In genomic region chr10:58513189-58514101, GRCh38 we compare ENCODE assay signal across 8 cellular contexts. TPM values are rescaled to one million over a fixed set of nuclear protein-coding genes. Genes with fewer than 3 reads are reported as not detected.
DNase-seq lines count a peak whose midpoint lies in the region; ATAC-seq and TF ChIP-seq lines count a peak whose summit lies in the region.

No MANE protein-coding gene starts in this region.

- in situ Hi-C loops in GM23248 (cut with MboI) = loop anchor here (25.0 kb wide), 1 partner anchor 674 kb away; the partner anchor contains the start of gene PHYHIPL

- no peak for ATAC-seq in HG03457 (IDR thresholded peaks at IDR 0.05; ENCODE audit: unreplicated experiment)

- H2AFZ ChIP-seq in GM23248 = peak overlapping the region; percentile 53

- H3F3A ChIP-seq in GM23248 (ENCODE audit: insufficient read depth) = peaks cover 42% of the 10 kb centered on the region

- H3K9me3 ChIP-seq in GM23248 (ENCODE audit: low read depth) (no peaks in the 10 kb centered on the region), endocrine pancreas (ENCODE audit: control insufficient read depth, low read length) (no peaks in the 10 kb centered on the region)

- peak overlapping the region; percentile 81 for H3K27ac ChIP-seq in GM23248

- TF ChIP-seq POLR2A in lower leg skin (IDR thresholded peaks at IDR 0.05) = no peak

- no peaks in the 10 kb centered on the region for H3K9me2 ChIP-seq in GM23248 (ENCODE audit: insufficient read depth)

- H3K27me3 ChIP-seq in GM23248 (replicated peaks; ENCODE audit: insufficient read depth) (no peaks in the 10 kb centered on the region), endocrine pancreas (ENCODE audit: control insufficient read depth, insufficient read depth, low read length) (no peaks in the 10 kb centered on the region)

- H3K9ac ChIP-seq in GM23248 (peak overlapping the region; percentile 85), endocrine pancreas (ENCODE audit: control insufficient read depth, insufficient read depth, low read length) (peak overlapping the region; percentile 60)

- H3K4me3 ChIP-seq in AG10803 (ENCODE audit: low read length) (peak overlapping the region; percentile 80), GM23248 (peak overlapping the region; percentile 84), endocrine pancreas (ENCODE audit: control insufficient read depth, insufficient read depth, low read length) (peak overlapping the region; percentile 81), lower leg skin (ENCODE audit: low read depth, poor library complexity, severe bottlenecking) (peak overlapping the region; percentile 37)

- TF ChIP-seq CTCF in AG10803 (conservative IDR thresholded peaks at IDR 0.05; ENCODE audit: low read length) (0 out of 2 replicates have a peak, but pooled peaks have one; percentile 5), lower leg skin (IDR thresholded peaks at IDR 0.05) (no peak)

- no peaks in the 10 kb centered on the region for H4K20me1 ChIP-seq in GM23248 (ENCODE audit: insufficient read depth)

- H3K4me2 ChIP-seq in GM23248 (ENCODE audit: unreplicated experiment) = peak overlapping the region; percentile 81

- H3K79me2 ChIP-seq in GM23248 (ENCODE audit: insufficient read depth) = peaks cover 54% of the 10 kb centered on the region

- WGBS in GM23248 (ENCODE audit: low coverage in 1 of 2, low lambda C conversion rate in 2 of 2, missing lambda C conversion rate in 2 of 2), 2 experiments = 0 to 1% methylated on average over 39 to 40 of the region's 53 CpGs
- 0 to 1% methylated on average over 35 to 40 of the region's 53 CpGs for WGBS in lower leg skin, 2 donors

- H3K4me1 ChIP-seq in GM23248 (ENCODE audit: insufficient read depth) (peaks cover 51% of the 10 kb centered on the region), endocrine pancreas (ENCODE audit: control insufficient read depth, insufficient read depth, low read length) (peaks cover 5% of the 10 kb centered on the region)

- DNase-seq in AG10803 (ENCODE audit: low read depth) (peak; percentile 90), GM23248 (peak; percentile 70), SK-N-DZ (ENCODE audit: low spot score) (peak; percentile 48), lower leg skin (ENCODE audit: low spot score in 2 of 2) (peak; percentile 78 to 95), stromal cell of bone marrow (ENCODE audit: low read depth) (peak; percentile 64), cerebellum (ENCODE audit: low spot score) (no peak)

- H3K36me3 ChIP-seq in GM23248 (ENCODE audit: low read depth) (no peaks in the 10 kb centered on the region), endocrine pancreas (ENCODE audit: control insufficient read depth, insufficient read depth, low read length) (no peaks in the 10 kb centered on the region)

- intact Hi-C loops in lower leg skin (cut with DNase I; ENCODE audit: low total_unique reads) = no loop called here

RNA-seq across cellular contexts. Expression of gene BICC1, which starts 0.8 kb away (rescaled TPM):
- 80.5 and 86.8 TPM in 2 replicates for total RNA-seq in GM23248 (2014; rRNA removed; shearing (Covaris generic))
- 95.8 and 97.0 TPM in 2 replicates for polyA plus RNA-seq in GM23248 (2016; fragmentation: Nextera tagmentation; extraction: Ambion mirVana)
- polyA plus RNA-seq in SK-N-DZ (2014; cell fraction: cytosol; rRNA removed) = 2.8 and 3.1 TPM in 2 replicates
- polyA plus RNA-seq in SK-N-DZ (2014; cell fraction: nucleus; rRNA removed) = 3.3 and 3.9 TPM in 2 replicates
- total RNA-seq in lower leg skin (10 to 100 TPM in 1 of 4 donors, 1 to 10 TPM in 3; 5.0 to 11.5 (median 7.1) TPM), cerebellum (6.4 TPM)
